ENCODE assay signal across 9 cellular contexts in the genomic region with DNA sequence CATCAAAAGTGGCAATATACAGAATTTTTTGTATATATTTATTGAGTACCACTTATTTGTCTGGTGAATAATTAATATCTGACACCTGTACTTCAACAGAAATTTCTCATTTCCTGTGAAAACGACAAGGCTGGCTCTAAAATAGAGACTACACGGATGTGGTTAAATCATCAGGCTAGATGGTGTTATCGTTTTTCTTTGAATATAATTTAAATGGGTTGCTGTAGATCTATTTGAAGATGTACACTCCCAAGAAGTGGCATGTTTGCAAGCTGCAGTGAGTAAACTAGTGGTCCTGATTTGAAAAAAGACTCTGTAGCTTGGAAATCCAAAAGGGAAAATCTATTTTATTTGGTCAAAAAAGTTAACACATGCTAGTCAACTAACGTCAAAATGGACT. TPM values are rescaled to one million over a fixed set of nuclear protein-coding genes. Genes with fewer than 3 reads are reported as not detected.
DNase-seq lines count a peak whose midpoint lies in the region; ATAC-seq, FAIRE-seq and TF ChIP-seq lines count a peak whose summit lies in the region.
"Had no signal": no experiment of that assay in that cellular context is flagged by ENCODE, and none has a peak within 500 bp of the region (broad histone marks: within the 10 kb centered on the region; RNA-seq: fewer than 3 reads in every experiment).

No MANE protein-coding gene starts in this region.

- no peak overlapping the region; a peak in 1 of 6 replicates for H3K27ac ChIP-seq in A549

- FAIRE-seq in A549 (lab: Jason Lieb, UNC) (no peak), GM19239 (lab: Jason Lieb, UNC) (peak; percentile 94)

- DNase-seq in A549 (ENCODE audit: low read depth in 1 of 2, low spot score in 1 of 2) (no peak), GM19239 (ENCODE audit: insufficient read length, low spot score) (no peak), AG08395 (ENCODE audit: low spot score) (no peak), NCI-H146 (lab: John Stamatoyannopoulos, UW) (no peak), HCEC 1CT (no peak)
- DNase-seq in activated CD4-positive, alpha-beta memory T cell treated with anti-CD3 and anti-CD28 coated beads for 36 hours, result no peak
- DNase-seq in effector CD8-positive, alpha-beta T cell (lab: John Stamatoyannopoulos, UW), result no peak

- POLR2A ChIA-PET in A549 (lab: Yijun Ruan, JAX), result no interaction called here
- POLR2A ChIA-PET in activated CD4-positive, alpha-beta memory T cell treated with anti-CD3 and anti-CD28 coated beads for 36 hours (lab: Charles Lee), result interaction anchor here (1.6 to 1.9 kb wide), 2 partner anchors 14 kb away, joined by 6 to 8 read pairs; partner anchors contain the start of gene ST8SIA4

- H3K4me3 ChIP-seq in A549, result peak overlapping the region; percentile 33; the same call in 1 of the 3 replicates

- H3K4me1 ChIP-seq in A549, result peaks cover 6% of the 10 kb centered on the region; the same call in 1 of the 3 replicates

- intact Hi-C loops in activated CD4-positive, alpha-beta memory T cell treated with anti-CD3 and anti-CD28 coated beads for 36 hours (cut with micrococcal nuclease), result no loop called here

- no peak for TF ChIP-seq CTCF in A549 (IDR thresholded peaks at IDR 0.05)

- peak overlapping the region; percentile 76 for H3K4me2 ChIP-seq in A549

- no peak for TF ChIP-seq EP300 in A549 (IDR thresholded peaks at IDR 0.05)

- peaks cover 23% of the 10 kb centered on the region for H3K36me3 Mint-ChIP-seq in activated CD4-positive, alpha-beta memory T cell treated with anti-CD3 and anti-CD28 coated beads for 36 hours

- peaks cover 53% of the 10 kb centered on the region for H3K4me1 Mint-ChIP-seq in activated CD4-positive, alpha-beta memory T cell treated with anti-CD3 and anti-CD28 coated beads for 36 hours (ENCODE audit: low read depth)

- TF ChIP-seq POLR2A in A549 (IDR thresholded peaks at IDR 0.05; ENCODE audit: low read length), result no peak

- H3K4me3 Mint-ChIP-seq in activated CD4-positive, alpha-beta memory T cell treated with anti-CD3 and anti-CD28 coated beads for 36 hours, result peak overlapping the region; percentile 36

- peak overlapping the region; percentile 66 for H3K27ac Mint-ChIP-seq in activated CD4-positive, alpha-beta memory T cell treated with anti-CD3 and anti-CD28 coated beads for 36 hours
- H3K27ac Mint-ChIP-seq: brain had no signal

- TF ChIP-seq RAD21 in A549 (conservative IDR thresholded peaks at IDR 0.05 in 1 of 2, IDR thresholded peaks at IDR 0.05 in 1 of 2), result no peak

- no peak for ATAC-seq in A549
- peak; percentile 70 for ATAC-seq in HG03097 (IDR thresholded peaks at IDR 0.05; ENCODE audit: low FRiP score, unreplicated experiment)

- H3K27me3 Mint-ChIP-seq in activated CD4-positive, alpha-beta memory T cell treated with anti-CD3 and anti-CD28 coated beads for 36 hours, result no peaks in the 10 kb centered on the region
- H3K27me3 Mint-ChIP-seq: brain had no signal

- 14% methylated on average over 4 of the region's 4 CpGs for WGBS in A549 (ENCODE audit: missing lambda C conversion rate)

- no peaks in the 10 kb centered on the region for H3K9me3 Mint-ChIP-seq in activated CD4-positive, alpha-beta memory T cell treated with anti-CD3 and anti-CD28 coated beads for 36 hours
- H3K9me3 Mint-ChIP-seq: brain had no signal

- CTCF ChIA-PET in A549 (lab: Yijun Ruan, JAX), result interaction anchor here (1.4 kb wide), 1 partner anchor 11 kb away, joined by 4 read pairs; no protein-coding TSS in a partner anchor
- CTCF ChIA-PET in activated CD4-positive, alpha-beta memory T cell treated with anti-CD3 and anti-CD28 coated beads for 36 hours (lab: Charles Lee), result no interaction called here

- no peaks in the 10 kb centered on the region for H3K9me3 ChIP-seq in A549

TF ChIP-seq in A549, 52 proteins besides CTCF, POLR2A, EP300 and RAD21:
- TF ChIP-seq, protein P1, sequence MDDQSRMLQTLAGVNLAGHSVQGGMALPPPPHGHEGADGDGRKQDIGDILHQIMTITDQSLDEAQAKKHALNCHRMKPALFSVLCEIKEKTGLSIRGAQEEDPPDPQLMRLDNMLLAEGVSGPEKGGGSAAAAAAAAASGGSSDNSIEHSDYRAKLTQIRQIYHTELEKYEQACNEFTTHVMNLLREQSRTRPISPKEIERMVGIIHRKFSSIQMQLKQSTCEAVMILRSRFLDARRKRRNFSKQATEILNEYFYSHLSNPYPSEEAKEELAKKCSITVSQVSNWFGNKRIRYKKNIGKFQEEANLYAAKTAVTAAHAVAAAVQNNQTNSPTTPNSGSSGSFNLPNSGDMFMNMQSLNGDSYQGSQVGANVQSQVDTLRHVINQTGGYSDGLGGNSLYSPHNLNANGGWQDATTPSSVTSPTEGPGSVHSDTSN (IDR thresholded peaks at IDR 0.05), result no peak
- TF ChIP-seq TFCP2L1 (CRISPR knock-in tag; IDR thresholded peaks at IDR 0.05) (no peak), RFX5 (IDR thresholded peaks at IDR 0.05) (no peak)
- TF ChIP-seq, protein P2, sequence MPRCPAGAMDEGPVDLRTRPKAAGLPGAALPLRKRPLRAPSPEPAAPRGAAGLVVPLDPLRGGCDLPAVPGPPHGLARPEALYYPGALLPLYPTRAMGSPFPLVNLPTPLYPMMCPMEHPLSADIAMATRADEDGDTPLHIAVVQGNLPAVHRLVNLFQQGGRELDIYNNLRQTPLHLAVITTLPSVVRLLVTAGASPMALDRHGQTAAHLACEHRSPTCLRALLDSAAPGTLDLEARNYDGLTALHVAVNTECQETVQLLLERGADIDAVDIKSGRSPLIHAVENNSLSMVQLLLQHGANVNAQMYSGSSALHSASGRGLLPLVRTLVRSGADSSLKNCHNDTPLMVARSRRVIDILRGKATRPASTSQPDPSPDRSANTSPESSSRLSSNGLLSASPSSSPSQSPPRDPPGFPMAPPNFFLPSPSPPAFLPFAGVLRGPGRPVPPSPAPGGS (IDR thresholded peaks at IDR 0.05), result no peak

RNA-seq across cellular contexts. Expression of gene ST8SIA4, which starts 13.9 kb away (rescaled TPM):
- 6.9 and 7.1 TPM in 2 replicates for polyA plus RNA-seq in A549 (2011; rRNA removed)
- polyA plus RNA-seq in A549 (2012; cell fraction: cytosol; rRNA removed), result 0.65 and 0.66 TPM in 2 replicates
- polyA plus RNA-seq in A549 (2012; cell fraction: nucleus; rRNA removed), result 0.44 and 0.80 TPM in 2 replicates
- polyA plus RNA-seq in A549 (2017; fragmentation: RNase III; extraction: RNeasy Plus Mini Kit Qiagen cat#74134 plus additional on column Dnase treatment), result 0.54 to 0.85 TPM (median 0.74 TPM) in 3 replicates
- polyA minus RNA-seq in A549 (2011; rRNA and poly(A)+ RNA removed), result 4.6 and 4.8 TPM in 2 replicates
- 10 to 100 TPM; 32.8 to 35.1 TPM for total RNA-seq in activated CD4-positive, alpha-beta memory T cell treated with anti-CD3 and anti-CD28 coated beads for 36 hours
